Comparison of ENCODE assay signal across 10 cellular contexts in genomic region chr13:45219938-45220375, GRCh38. TPM values are rescaled to one million over a fixed set of nuclear protein-coding genes. Genes with fewer than 3 reads are reported as not detected.
DNase-seq lines count a peak whose midpoint lies in the region; ATAC-seq and TF ChIP-seq lines count a peak whose summit lies in the region.
"Had no signal": no experiment of that assay in that cellular context is flagged by ENCODE, and none has a peak within 500 bp of the region (broad histone marks: within the 10 kb centered on the region; RNA-seq: fewer than 3 reads in every experiment).

No MANE protein-coding gene starts in this region.

- H3K4me3 ChIP-seq in cardiac fibroblast (replicated peaks in 1 of 2; ENCODE audit: low read depth in 2 of 2, low read length in 2 of 2) (no peak overlapping the region), mucosa of descending colon (no peak overlapping the region)

- intact Hi-C loops in mucosa of descending colon (cut with DNase I, micrococcal nuclease): no loop called here

- DNase-seq in ELR (ENCODE audit: low read depth): peak; percentile 96
- peak; percentile 98 for DNase-seq in NCI-H226
- peak; percentile 54 to 87 for DNase-seq in cardiac fibroblast (ENCODE audit: low read depth in 2 of 2)
- DNase-seq in mucosa of descending colon: no peak
- DNase-seq in activated T-cell treated with anti-CD3 and anti-CD28 coated beads, Interleukin-2, amount 50 U/mL, for 48 hours: no peak
- DNase-seq: activated T-cell treated with anti-CD3 and anti-CD28 coated beads, Interleukin-2, amount 50 U/mL, for 4 hours had no signal

- peak; percentile 89 for ATAC-seq in mucosa of descending colon
- ATAC-seq in HG02759 (IDR thresholded peaks at IDR 0.05; ENCODE audit: unreplicated experiment): no peak
- ATAC-seq in HG02884 (IDR thresholded peaks at IDR 0.05; ENCODE audit: unreplicated experiment): no peak
- ATAC-seq in HG03439 (IDR thresholded peaks at IDR 0.05; ENCODE audit: unreplicated experiment): no peak
- ATAC-seq: activated T-cell treated with anti-CD3 and anti-CD28 coated beads, Interleukin-2, amount 50 U/mL, for 4 hours had no signal

- H3K36me3 ChIP-seq in mucosa of descending colon (ENCODE audit: low read depth): no peaks in the 10 kb centered on the region

- H3K9me3 ChIP-seq in mucosa of descending colon: no peaks in the 10 kb centered on the region

- peaks cover 3% of the 10 kb centered on the region for H3K4me1 ChIP-seq in mucosa of descending colon (ENCODE audit: low read depth)

- TF ChIP-seq CTCF in cardiac fibroblast (IDR thresholded peaks at IDR 0.05; ENCODE audit: low read depth, low read length) (no peak), mucosa of descending colon (IDR thresholded peaks at IDR 0.05) (no peak)

RNA-seq across cellular contexts. Expression of gene KCTD4, which starts 19.1 kb away (rescaled TPM):
- 1 to 10 TPM in 2 of 3 donors, under 1 TPM in 1; 0.14 to 2.5 (median 1.2) TPM for total RNA-seq in mucosa of descending colon
- total RNA-seq: activated T-cell treated with anti-CD3 and anti-CD28 coated beads, Interleukin-2, amount 50 U/mL, for 4 hours; neural crest cell had no signal

Comparison
In these comparisons a context has a peak if more than half of its experiments do, and no peak if none do; other contexts are left out.
1. DNase-seq: peak in ELR (single experiment), NCI-H226 (single experiment) and cardiac fibroblast (2 of 2); none in mucosa of descending colon (0 of 3) and activated T-cell treated with anti-CD3 and anti-CD28 coated beads, Interleukin-2, amount 50 U/mL, for 48 hours (0 of 2).